ENCODE assay signal across 9 cellular contexts in genomic region chr4:80071643-80072606, GRCh38. TPM values are rescaled to one million over a fixed set of nuclear protein-coding genes. Genes with fewer than 3 reads are reported as not detected.
DNase-seq lines count a peak whose midpoint lies in the region; ATAC-seq, FAIRE-seq and TF ChIP-seq lines count a peak whose summit lies in the region.
"Had no signal": no experiment of that assay in that cellular context is flagged by ENCODE, and none has a peak within 500 bp of the region (broad histone marks: within the 10 kb centered on the region; RNA-seq: fewer than 3 reads in every experiment).

No MANE protein-coding gene starts in this region.

- peak overlapping the region; percentile 97 for H3K9ac ChIP-seq in mesenchymal stem cell (ENCODE audit: low read length)

- peak overlapping the region; percentile 84 for H4K8ac ChIP-seq in mesenchymal stem cell (ENCODE audit: low read length)

- FAIRE-seq in GM12892 (lab: Jason Lieb, UNC) = peak; percentile 54
- FAIRE-seq: islet of Langerhans had no signal

- POLR2A ChIA-PET in HEK293T (lab: Yijun Ruan, JAX) = interaction anchor here (1.6 to 2.8 kb wide), 3 partner anchors 17 to 111 kb away, joined by 3 to 6 read pairs (median 4); no protein-coding TSS in a partner anchor

- H3K79me1 ChIP-seq in mesenchymal stem cell (replicated peaks; ENCODE audit: low read length, poor library complexity, severe bottlenecking) = peaks cover 4% of the 10 kb centered on the region

- H2AK5ac ChIP-seq in mesenchymal stem cell (ENCODE audit: low read length, severe bottlenecking) = no peak overlapping the region

- peak overlapping the region; percentile 83 for H3K4me2 ChIP-seq in mesenchymal stem cell (ENCODE audit: low read length, poor library complexity, severe bottlenecking)

- peak overlapping the region; percentile 68 to 97 for H3K4ac ChIP-seq in mesenchymal stem cell (ENCODE audit: low read depth in 1 of 2, low read length in 2 of 2)

- 1 to 2% methylated on average over 41 of the region's 41 CpGs for WGBS in ectodermal cell, 2 experiments
- under 1% methylated on average over 34 of the region's 41 CpGs for WGBS in mesenchymal stem cell

- H3K27me3 ChIP-seq in ectodermal cell (ENCODE audit: control insufficient read depth, insufficient read depth, low read length, poor library complexity, severe bottlenecking) (peaks cover 12% of the 10 kb centered on the region), mesenchymal stem cell (ENCODE audit: control insufficient read depth in 1 of 2, insufficient read depth in 1 of 2, low read length in 2 of 2) (no peaks in the 10 kb centered on the region)

- peak overlapping the region; percentile 96 for H2BK120ac ChIP-seq in mesenchymal stem cell (ENCODE audit: low read depth, low read length)

- H3K4me1 Mint-ChIP-seq in stimulated activated naive B cell treated with anti-CD40 and anti-IgM and Interleukin-4, amounts not matched to agents 10 μg/mL and 1 μg/mL and 100 μg/mL, for 72 hours = peaks cover 33 to 63% of the 10 kb centered on the region in 2 donors

- peak overlapping the region; percentile 98 for H3K27ac Mint-ChIP-seq in stimulated activated naive B cell treated with anti-CD40 and anti-IgM and Interleukin-4, amounts not matched to agents 10 μg/mL and 1 μg/mL and 100 μg/mL, for 72 hours

- peak overlapping the region; percentile 14 to 52 for H3K23ac ChIP-seq in mesenchymal stem cell (ENCODE audit: low read length in 2 of 2)

- peaks cover 3% of the 10 kb centered on the region for H3K4me1 ChIP-seq in ectodermal cell (ENCODE audit: control insufficient read depth, insufficient read depth, low read length)
- no peaks in the 10 kb centered on the region for H3K4me1 ChIP-seq in mesenchymal stem cell (ENCODE audit: control insufficient read depth, insufficient read depth, low read depth, low read length)

- H2BK12ac ChIP-seq in mesenchymal stem cell (ENCODE audit: low read length in 2 of 2) = peak overlapping the region; percentile 45 to 91

- H3K36me3 Mint-ChIP-seq in stimulated activated naive B cell treated with anti-CD40 and anti-IgM and Interleukin-4, amounts not matched to agents 10 μg/mL and 1 μg/mL and 100 μg/mL, for 72 hours = peaks cover 17 to 28% of the 10 kb centered on the region in 2 donors

- H3K9me3 ChIP-seq in ectodermal cell (ENCODE audit: control insufficient read depth, low read length) = no peaks in the 10 kb centered on the region
- no peaks in the 10 kb centered on the region for H3K9me3 ChIP-seq in mesenchymal stem cell (ENCODE audit: control insufficient read depth, low read length)

- H3K18ac ChIP-seq in mesenchymal stem cell (ENCODE audit: low read depth in 1 of 2, low read length in 2 of 2) = peak overlapping the region; percentile 74 to 99

- peak overlapping the region; percentile 97 for H4K91ac ChIP-seq in mesenchymal stem cell (ENCODE audit: low read length)

- H3K4me3 Mint-ChIP-seq in stimulated activated naive B cell treated with anti-CD40 and anti-IgM and Interleukin-4, amounts not matched to agents 10 μg/mL and 1 μg/mL and 100 μg/mL, for 72 hours = peak overlapping the region; percentile 96 to 98

- H2BK15ac ChIP-seq in mesenchymal stem cell (ENCODE audit: low read depth, poor library complexity, severe bottlenecking) = peak overlapping the region; percentile 99

- no peaks in the 10 kb centered on the region for H3K27me3 Mint-ChIP-seq in stimulated activated naive B cell treated with anti-CD40 and anti-IgM and Interleukin-4, amounts not matched to agents 10 μg/mL and 1 μg/mL and 100 μg/mL, for 72 hours

- H3K27ac ChIP-seq in ectodermal cell (ENCODE audit: insufficient read depth, low read depth, low read length, poor library complexity, severe bottlenecking) (peak overlapping the region; percentile 87), mesenchymal stem cell (ENCODE audit: low read length, poor library complexity, severe bottlenecking) (peak overlapping the region; percentile 90)

- peak overlapping the region; percentile 92 for H2BK5ac ChIP-seq in mesenchymal stem cell (ENCODE audit: low read depth, low read length, poor library complexity, severe bottlenecking)

- H3K14ac ChIP-seq in mesenchymal stem cell (ENCODE audit: low read length in 2 of 2) = peak overlapping the region; percentile 82 to 86

- H3K36me3 ChIP-seq in ectodermal cell (ENCODE audit: control insufficient read depth, insufficient read depth, low read length) (no peaks in the 10 kb centered on the region), mesenchymal stem cell (ENCODE audit: control insufficient read depth in 1 of 2, insufficient read depth in 2 of 2, low read depth in 1 of 2, low read length in 2 of 2) (peaks cover 0 to 44% of the 10 kb centered on the region in 2 experiments)

- peak; percentile 45 to 58 for ATAC-seq in stimulated activated naive B cell treated with anti-CD40 and anti-IgM and Interleukin-4, amounts not matched to agents 10 μg/mL and 1 μg/mL and 100 μg/mL, for 72 hours (replicated peaks)
- ATAC-seq in HG03378 (IDR thresholded peaks at IDR 0.05; ENCODE audit: unreplicated experiment) = no peak

- TF ChIP-seq POLR2A in GM12892 (IDR thresholded peaks at IDR 0.05; ENCODE audit: low read depth, low read length) = no peak

- peak overlapping the region; percentile 62 for H2AFZ ChIP-seq in mesenchymal stem cell (ENCODE audit: low read depth, low read length)

- CTCF ChIA-PET in HEK293T (lab: Yijun Ruan, JAX) = interaction anchor here (0.6 kb wide), 3 partner anchors 10 to 263 kb away, joined by 3 to 6 read pairs (median 4); no protein-coding TSS in a partner anchor

- H3K4me3 ChIP-seq in ectodermal cell (ENCODE audit: insufficient read depth, low read depth, low read length) = peak overlapping the region; percentile 78
- H3K4me3 ChIP-seq in mesenchymal stem cell (ENCODE audit: insufficient read depth in 1 of 2, low read depth in 1 of 2, low read length in 2 of 2) = peak overlapping the region; percentile 91 to 92

- DNase-seq in GM12892 (ENCODE audit: insufficient read length) (peak; percentile 6), HEK293T (ENCODE audit: extremely low spot score) (peak; percentile 18), NCI-H1092 treated with DMSO at 0.1 percent for 48 hours (lab: John Stamatoyannopoulos, UW) (peak; percentile 31), mesenchymal stem cell (peak; percentile 59)
- DNase-seq in activated CD4-positive, alpha-beta T cell treated with anti-CD3 and anti-CD28 coated beads for 48 hours = peak; percentile 64
- peak; percentile 31 for DNase-seq in stimulated activated naive B cell treated with anti-CD40 and anti-IgM and Interleukin-4, amounts not matched to agents 10 μg/mL and 1 μg/mL and 100 μg/mL, for 72 hours

- H3K9me3 Mint-ChIP-seq in stimulated activated naive B cell treated with anti-CD40 and anti-IgM and Interleukin-4, amounts not matched to agents 10 μg/mL and 1 μg/mL and 100 μg/mL, for 72 hours = no peaks in the 10 kb centered on the region

TF ChIP-seq in HEK293T, 16 proteins besides CTCF, POLR2A, EP300 and RAD21:
- TF ChIP-seq SUZ12 (IDR thresholded peaks at IDR 0.05) (no peak), LEF1 (IDR thresholded peaks at IDR 0.05; ENCODE audit: borderline replicate concordance) (peak; percentile 56; the same call in 1 of the 2 replicates)
TF ChIP-seq in HEK293T: peak in this region for 1.

RNA-seq across cellular contexts. Expression of gene ANTXR2, which starts 1.1 kb away (rescaled TPM):
- 5.0 TPM for polyA plus RNA-seq in GM12892 (2012; ENCODE audit: missing spikeins)
- 39.3 TPM for polyA plus RNA-seq in ectodermal cell (2013, experiment 1 of 4)
- 44.9 TPM for polyA plus RNA-seq in ectodermal cell (2013, experiment 2 of 4)
- polyA plus RNA-seq in ectodermal cell (2013, experiment 3 of 4) = 31.8 TPM
- polyA plus RNA-seq in ectodermal cell (2013, experiment 4 of 4) = 33.9 TPM
- polyA plus RNA-seq in mesenchymal stem cell (2013, experiment 1 of 2) = 80.9 TPM
- polyA plus RNA-seq in mesenchymal stem cell (2013, experiment 2 of 2) = 84.2 TPM

Comparison
In these comparisons a context has a peak if more than half of its experiments do, and no peak if none do; other contexts are left out.
1. DNase-seq: peak in every context shown above with its lines; median percentile 64 in activated CD4-positive, alpha-beta T cell treated with anti-CD3 and anti-CD28 coated beads for 48 hours; 59 in mesenchymal stem cell; 31 in NCI-H1092 treated with DMSO at 0.1 percent for 48 hours; 31 in stimulated activated naive B cell treated with anti-CD40 and anti-IgM and Interleukin-4, amounts not matched to agents 10 μg/mL and 1 μg/mL and 100 μg/mL, for 72 hours; 18 in HEK293T; 6 in GM12892.